In the genomic region with DNA sequence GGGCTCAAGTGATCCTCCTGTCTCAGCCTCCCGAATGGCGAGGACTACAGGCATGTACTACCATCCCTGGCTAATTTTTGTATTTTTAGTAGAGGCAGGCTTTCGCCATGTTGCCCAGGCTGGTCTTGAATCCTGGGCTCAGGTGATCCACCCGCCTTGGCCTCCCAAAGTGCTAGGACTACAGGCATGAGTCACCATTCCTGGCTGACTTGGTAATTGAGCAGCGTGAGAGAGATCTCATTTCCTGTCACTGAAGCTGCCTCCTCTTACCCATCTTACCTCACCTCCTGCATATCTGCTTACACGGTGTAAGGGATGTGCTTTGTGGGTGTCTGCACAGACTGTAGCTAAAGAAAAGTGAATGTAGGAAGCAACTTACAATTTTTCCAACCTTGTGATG, we compare ENCODE assay signal across 10 cellular contexts. TPM values are rescaled to one million over a fixed set of nuclear protein-coding genes. Genes with fewer than 3 reads are reported as not detected.
DNase-seq lines count a peak whose midpoint lies in the region; ATAC-seq, FAIRE-seq and TF ChIP-seq lines count a peak whose summit lies in the region.
"Had no signal": no experiment of that assay in that cellular context is flagged by ENCODE, and none has a peak within 500 bp of the region (broad histone marks: within the 10 kb centered on the region; RNA-seq: fewer than 3 reads in every experiment).

No MANE protein-coding gene starts in this region.

- no peaks in the 10 kb centered on the region for H3K9me3 ChIP-seq in GM12878 (replicated peaks; ENCODE audit: control insufficient read depth, insufficient read depth, low read length)

- no peak; the same call in 1 of the 2 replicates for TF ChIP-seq RAD21 in GM12878 (IDR thresholded peaks at IDR 0.05; ENCODE audit: insufficient read depth, low read depth, low read length)

- H3K4me1 Mint-ChIP-seq in Calu3 (ENCODE audit: low read depth, unreplicated experiment): peaks cover 7% of the 10 kb centered on the region

- no peaks in the 10 kb centered on the region for H3K27me3 Mint-ChIP-seq in Calu3 (ENCODE audit: unreplicated experiment)

- no peaks in the 10 kb centered on the region for H3K27me3 ChIP-seq in GM12878 (replicated peaks in 1 of 2; ENCODE audit: control insufficient read depth in 2 of 2, insufficient read depth in 2 of 2, low read length in 1 of 2)

- POLR2A ChIA-PET in GM12878 (lab: Charles Lee): interaction anchor here (1.5 kb wide), 1 partner anchor 32 kb away, joined by 3 read pairs; no protein-coding TSS in a partner anchor

- no peaks in the 10 kb centered on the region for H3K9me3 Mint-ChIP-seq in Calu3 (ENCODE audit: low read depth, unreplicated experiment)
- H3K9me3 Mint-ChIP-seq: stimulated activated naive CD8-positive, alpha-beta T cell treated with anti-CD3 and anti-CD28 coated beads, Interleukin-15, Interleukin-2, amounts not matched to agents 100 ng/mL and 50 ng/mL, for 24 hours had no signal

- intact Hi-C loops in GM12878 (cut with micrococcal nuclease; ENCODE audit: unreplicated experiment) (no loop called here), Calu3 (cut with micrococcal nuclease; ENCODE audit: unreplicated experiment) (no loop called here)

- no peak overlapping the region for H3K4me3 Mint-ChIP-seq in Calu3 (ENCODE audit: low read depth, unreplicated experiment)
- H3K4me3 Mint-ChIP-seq: stimulated activated naive CD8-positive, alpha-beta T cell treated with anti-CD3 and anti-CD28 coated beads, Interleukin-15, Interleukin-2, amounts not matched to agents 100 ng/mL and 50 ng/mL, for 24 hours had no signal

- H3K4me3 ChIP-seq in GM12878: no peak overlapping the region

- H3K4me1 ChIP-seq in GM12878 (ENCODE audit: control insufficient read depth, insufficient read depth, low read length): no peaks in the 10 kb centered on the region

- ATAC-seq in GM12878: peak; percentile 18

- peaks cover 6 to 22% of the 10 kb centered on the region in 2 experiments for H3K36me3 ChIP-seq in GM12878 (ENCODE audit: control insufficient read depth in 2 of 2, insufficient read depth in 2 of 2, low read length in 1 of 2)

- H3K27ac ChIP-seq in GM12878 (ENCODE audit: control insufficient read depth, insufficient read depth): no peak overlapping the region

- peaks cover 33% of the 10 kb centered on the region for H3K79me2 ChIP-seq in GM12878 (ENCODE audit: control insufficient read depth, insufficient read depth, low read length)

- RAD21 ChIA-PET in GM12878 (lab: Charles Lee; ENCODE audit: unreplicated experiment): interaction anchor here (1.0 to 3.0 kb wide), 5 partner anchors 9 to 55 kb away, joined by 3 to 11 read pairs (median 3); a partner anchor contains a TSS

- BruUV-seq in GM12878 (replicated peaks; lab: Mats Ljungman, UMichigan) (no TSS peak), Calu3 (replicated peaks; lab: Mats Ljungman, UMichigan) (no TSS peak)

- in situ Hi-C loops in GM12878 (cut with MboI): no loop called here

- H3K4me2 ChIP-seq in GM12878 (ENCODE audit: control insufficient read depth, insufficient read depth): no peak overlapping the region

- TF ChIP-seq POLR2A in GM12892 (IDR thresholded peaks at IDR 0.05; ENCODE audit: low read depth, low read length) (no peak), GM12878 (IDR thresholded peaks at IDR 0.05; ENCODE audit: low read depth, low read length) (no peak)

- CTCF ChIA-PET in GM12878 (lab: Yijun Ruan, JAX): interaction anchor here (0.6 to 4.2 kb wide), 4 partner anchors 25 to 82 kb away, joined by 3 to 22 read pairs (median 3); no protein-coding TSS in a partner anchor
- CTCF ChIA-PET in Calu3 (lab: Charles Lee): no interaction called here

- TF ChIP-seq EP300 in GM12878 (IDR thresholded peaks at IDR 0.05; ENCODE audit: borderline replicate concordance in 1 of 2, control insufficient read depth in 1 of 2, low read depth in 2 of 2, low read length in 2 of 2): no peak

- 50% methylated on average over 6 of the region's 6 CpGs for WGBS in GM12878 (ENCODE audit: insufficient coverage, insufficient replicate concordance, low lambda C conversion rate, missing lambda C conversion rate)

- H3K27ac Mint-ChIP-seq in Calu3 (ENCODE audit: unreplicated experiment): no peak overlapping the region
- H3K27ac Mint-ChIP-seq: stimulated activated naive CD8-positive, alpha-beta T cell treated with anti-CD3 and anti-CD28 coated beads, Interleukin-15, Interleukin-2, amounts not matched to agents 100 ng/mL and 50 ng/mL, for 24 hours had no signal

- SMC1A ChIA-PET in GM12878 (lab: Charles Lee; ENCODE audit: uncharacterized antibody, unreplicated experiment): interaction anchor here (0.9 to 4.5 kb wide), 7 partner anchors 10 to 81 kb away, joined by 3 to 26 read pairs (median 6); a partner anchor contains a TSS

- H3K9ac ChIP-seq in GM12878 (ENCODE audit: control insufficient read depth, insufficient read depth, low read length): no peak overlapping the region

- FAIRE-seq in GM12892 (lab: Jason Lieb, UNC) (peak; percentile 72), GM12878 (lab: Jason Lieb, UNC) (no peak)

- H4K20me1 ChIP-seq in GM12878 (ENCODE audit: control insufficient read depth, insufficient read depth): no peaks in the 10 kb centered on the region

- peaks cover 5% of the 10 kb centered on the region for H3K36me3 Mint-ChIP-seq in Calu3 (ENCODE audit: insufficient read depth, unreplicated experiment)

- DNase-seq in GM12892 (ENCODE audit: insufficient read length): no peak
- DNase-seq in RPMI7951 (ENCODE audit: low read depth): peak; percentile 54
- peak; percentile 50 for DNase-seq in GM12878 (ENCODE audit: low read depth, low spot score)
- peak; percentile 91 for DNase-seq in renal cortical epithelial cell (ENCODE audit: low read depth)
- no peak for DNase-seq in NCI-H2107 (lab: John Stamatoyannopoulos, UW)
- DNase-seq in stimulated activated naive CD4-positive, alpha-beta T cell treated with Interleukin-2 at 50 U/mL for 16 hours (lab: John Stamatoyannopoulos, UW): no peak
- DNase-seq in Calu3: no peak
- no peak for DNase-seq in effector CD8-positive, alpha-beta T cell (lab: John Stamatoyannopoulos, UW)
- DNase-seq: NCI-H1092 treated with DMSO at 0.1 percent for 48 hours had no signal

- no peak overlapping the region for H2AFZ ChIP-seq in GM12878 (ENCODE audit: control insufficient read depth, low read depth, low read length)

- no peak for TF ChIP-seq CTCF in GM12878 (IDR thresholded peaks at IDR 0.05 in 2 of 3, conservative IDR thresholded peaks at IDR 0.05 in 1 of 3; ENCODE audit: control insufficient read depth in 2 of 3, extremely low read depth in 1 of 3, insufficient read depth in 1 of 3, low read depth in 3 of 3, low read length in 3 of 3)
- no peak for TF ChIP-seq CTCF in Calu3 (IDR thresholded peaks at IDR 0.05; ENCODE audit: unreplicated experiment)

RNA-seq across cellular contexts. Expression of a gene that starts 9.7 kb away (rescaled TPM):
- polyA plus RNA-seq in GM12892 (2012; ENCODE audit: missing spikeins): 54.9 TPM
- 23.4 and 24.0 TPM in 2 replicates for total RNA-seq in RPMI7951 (2014; rRNA removed; shearing (Covaris generic))
- total RNA-seq in GM12878 (2013; cell fraction: nucleolus; rRNA removed): 40.3 and 42.2 TPM in 2 replicates
- total RNA-seq in GM12878 (2014; rRNA removed): 39.1 and 55.0 TPM in 2 replicates
- 67.3 and 79.1 TPM in 2 replicates for total RNA-seq in GM12878 (2014; rRNA removed; fragmentation: Illumina TruSeq; extraction: Trizol)
- total RNA-seq in GM12878 (2021): 38.9 and 44.4 TPM in 2 replicates
- polyA plus RNA-seq in GM12878 (2011; ENCODE audit: low read depth): 48.9 TPM
- 30.8 and 39.2 TPM in 2 replicates for polyA plus RNA-seq in GM12878 (2011; rRNA removed)
- 14.8 and 16.3 TPM in 2 replicates for polyA plus RNA-seq in GM12878 (2011; cell fraction: cytosol; rRNA removed)
- 5.0 and 7.4 TPM in 2 replicates for polyA plus RNA-seq in GM12878 (2011; cell fraction: nucleus; rRNA removed)
- 50.2 and 51.6 TPM in 2 replicates for polyA plus RNA-seq in GM12878 (2012)
- polyA plus RNA-seq in GM12878 (2014; fragmentation: Illumina TruSeq; extraction: Trizol): 70.2 and 91.4 TPM in 2 replicates
- 10 to 100 TPM; 27.0 to 50.4 TPM for polyA plus RNA-seq in GM12878 (2014; fragmentation: Nextera tagmentation; extraction: Ambion mirVana)
- polyA plus RNA-seq in GM12878 (2014; rRNA removed): 35.8 and 52.1 TPM in 2 replicates
- 10 to 100 TPM; 51.7 to 53.0 TPM for polyA plus RNA-seq in GM12878 (2016; fragmentation: Nextera tagmentation; extraction: Ambion mirVana)
- polyA minus RNA-seq in GM12878 (2011; rRNA and poly(A)+ RNA removed): 11.8 and 18.6 TPM in 2 replicates
- polyA minus RNA-seq in GM12878 (2011; cell fraction: cytosol; rRNA and poly(A)+ RNA removed): 8.5 and 9.2 TPM in 2 replicates
- 4.0 and 6.0 TPM in 2 replicates for polyA minus RNA-seq in GM12878 (2011; cell fraction: nucleus; rRNA and poly(A)+ RNA removed)
- 12.8 and 61.6 TPM in 2 replicates for total RNA-seq in renal cortical epithelial cell
- total RNA-seq in Calu3 (2022): 45.2 and 153 TPM in 2 replicates

RNA-seq across cellular contexts. Expression of a gene that starts 35.6 kb away (rescaled TPM):
- polyA plus RNA-seq in GM12892 (2012; ENCODE audit: missing spikeins): 9.1 TPM
- total RNA-seq in RPMI7951 (2014; rRNA removed; shearing (Covaris generic)): 5.8 and 6.0 TPM in 2 replicates
- total RNA-seq in GM12878 (2013; cell fraction: nucleolus; rRNA removed): 7.9 and 8.2 TPM in 2 replicates
- 5.2 and 6.8 TPM in 2 replicates for total RNA-seq in GM12878 (2014; rRNA removed)
- total RNA-seq in GM12878 (2014; rRNA removed; fragmentation: Illumina TruSeq; extraction: Trizol): 10.7 and 13.4 TPM in 2 replicates
- 7.1 and 9.0 TPM in 2 replicates for total RNA-seq in GM12878 (2021)
- polyA plus RNA-seq in GM12878 (2011; ENCODE audit: low read depth): 6.5 TPM
- polyA plus RNA-seq in GM12878 (2011; rRNA removed): 9.4 and 15.7 TPM in 2 replicates
- 3.3 and 3.7 TPM in 2 replicates for polyA plus RNA-seq in GM12878 (2011; cell fraction: cytosol; rRNA removed)
- 3.8 and 4.6 TPM in 2 replicates for polyA plus RNA-seq in GM12878 (2011; cell fraction: nucleus; rRNA removed)
- 6.9 and 13.1 TPM in 2 replicates for polyA plus RNA-seq in GM12878 (2012)
- 9.6 and 15.0 TPM in 2 replicates for polyA plus RNA-seq in GM12878 (2014; fragmentation: Illumina TruSeq; extraction: Trizol)
- polyA plus RNA-seq in GM12878 (2014; fragmentation: Nextera tagmentation; extraction: Ambion mirVana): 10 to 100 TPM; 11.8 to 14.8 TPM
- polyA plus RNA-seq in GM12878 (2014; rRNA removed): 5.0 and 8.1 TPM in 2 replicates
- polyA plus RNA-seq in GM12878 (2016; fragmentation: Nextera tagmentation; extraction: Ambion mirVana): 1 to 10 TPM; 9.8 to 9.9 TPM
- 5.8 and 7.8 TPM in 2 replicates for polyA minus RNA-seq in GM12878 (2011; rRNA and poly(A)+ RNA removed)
- 1.9 and 2.1 TPM in 2 replicates for polyA minus RNA-seq in GM12878 (2011; cell fraction: cytosol; rRNA and poly(A)+ RNA removed)
- polyA minus RNA-seq in GM12878 (2011; cell fraction: nucleus; rRNA and poly(A)+ RNA removed): 4.7 and 5.1 TPM in 2 replicates
- total RNA-seq in renal cortical epithelial cell: 7.2 and 20.7 TPM in 2 replicates
- total RNA-seq in Calu3 (2022): 40.8 and 139 TPM in 2 replicates

RNA-seq across cellular contexts. Expression of a gene that starts 40.4 kb away (rescaled TPM):
- not detected for polyA plus RNA-seq in GM12892 (2012; ENCODE audit: missing spikeins)
- not detected in 2 replicates for total RNA-seq in RPMI7951 (2014; rRNA removed; shearing (Covaris generic))
- total RNA-seq in GM12878 (2013; cell fraction: nucleolus; rRNA removed): not detected in 2 replicates
- not detected in 2 replicates for total RNA-seq in GM12878 (2014; rRNA removed)
- not detected in 2 replicates for total RNA-seq in GM12878 (2014; rRNA removed; fragmentation: Illumina TruSeq; extraction: Trizol)
- not detected in 2 replicates for total RNA-seq in GM12878 (2021)
- polyA plus RNA-seq in GM12878 (2011; ENCODE audit: low read depth): not detected
- polyA plus RNA-seq in GM12878 (2011; rRNA removed): not detected in 2 replicates
- polyA plus RNA-seq in GM12878 (2011; cell fraction: cytosol; rRNA removed): not detected in 2 replicates
- polyA plus RNA-seq in GM12878 (2011; cell fraction: nucleus; rRNA removed): not detected in 2 replicates
- polyA plus RNA-seq in GM12878 (2012): not detected in 2 replicates
- 0.17 TPM in 1 of 2 replicates, not detected in the other for polyA plus RNA-seq in GM12878 (2014; fragmentation: Illumina TruSeq; extraction: Trizol)
- polyA plus RNA-seq in GM12878 (2014; fragmentation: Nextera tagmentation; extraction: Ambion mirVana): under 1 TPM in 1 of 2 experiments, not detected in 1; 0.04 TPM
- polyA plus RNA-seq in GM12878 (2014; rRNA removed): not detected in 2 replicates
- polyA plus RNA-seq in GM12878 (2016; fragmentation: Nextera tagmentation; extraction: Ambion mirVana): not detected
- 0.15 TPM in 1 of 2 replicates, not detected in the other for polyA minus RNA-seq in GM12878 (2011; rRNA and poly(A)+ RNA removed)
- not detected in 2 replicates for polyA minus RNA-seq in GM12878 (2011; cell fraction: cytosol; rRNA and poly(A)+ RNA removed)
- polyA minus RNA-seq in GM12878 (2011; cell fraction: nucleus; rRNA and poly(A)+ RNA removed): not detected in 2 replicates
- not detected in 2 replicates for total RNA-seq in renal cortical epithelial cell
- total RNA-seq in Calu3 (2022): not detected in 2 replicates

RNA-seq across cellular contexts. Expression of a gene that starts 54.9 kb away (rescaled TPM):
- 15.0 TPM for polyA plus RNA-seq in GM12892 (2012; ENCODE audit: missing spikeins)
- 29.9 and 36.3 TPM in 2 replicates for total RNA-seq in RPMI7951 (2014; rRNA removed; shearing (Covaris generic))
- 2.5 and 3.2 TPM in 2 replicates for total RNA-seq in GM12878 (2013; cell fraction: nucleolus; rRNA removed)
- total RNA-seq in GM12878 (2014; rRNA removed): 19.7 and 29.8 TPM in 2 replicates
- total RNA-seq in GM12878 (2014; rRNA removed; fragmentation: Illumina TruSeq; extraction: Trizol): 32.0 and 39.2 TPM in 2 replicates
- 18.8 and 22.5 TPM in 2 replicates for total RNA-seq in GM12878 (2021)
- polyA plus RNA-seq in GM12878 (2011; ENCODE audit: low read depth): 18.2 TPM
- 23.4 and 36.6 TPM in 2 replicates for polyA plus RNA-seq in GM12878 (2011; rRNA removed)
- polyA plus RNA-seq in GM12878 (2011; cell fraction: cytosol; rRNA removed): 6.9 and 8.8 TPM in 2 replicates
- polyA plus RNA-seq in GM12878 (2011; cell fraction: nucleus; rRNA removed): 9.0 and 10.0 TPM in 2 replicates
- polyA plus RNA-seq in GM12878 (2012): 16.1 and 18.3 TPM in 2 replicates
- polyA plus RNA-seq in GM12878 (2014; fragmentation: Illumina TruSeq; extraction: Trizol): 31.5 and 44.4 TPM in 2 replicates
- 10 to 100 TPM; 28.9 to 37.2 TPM for polyA plus RNA-seq in GM12878 (2014; fragmentation: Nextera tagmentation; extraction: Ambion mirVana)
- 17.5 and 21.3 TPM in 2 replicates for polyA plus RNA-seq in GM12878 (2014; rRNA removed)
- 10 to 100 TPM; 13.9 to 16.1 TPM for polyA plus RNA-seq in GM12878 (2016; fragmentation: Nextera tagmentation; extraction: Ambion mirVana)
- 6.9 and 8.9 TPM in 2 replicates for polyA minus RNA-seq in GM12878 (2011; rRNA and poly(A)+ RNA removed)
- polyA minus RNA-seq in GM12878 (2011; cell fraction: cytosol; rRNA and poly(A)+ RNA removed): 3.3 and 4.0 TPM in 2 replicates
- polyA minus RNA-seq in GM12878 (2011; cell fraction: nucleus; rRNA and poly(A)+ RNA removed): 2.1 and 3.2 TPM in 2 replicates
- 10.2 and 23.3 TPM in 2 replicates for total RNA-seq in renal cortical epithelial cell
- total RNA-seq in Calu3 (2022): 52.3 and 201 TPM in 2 replicates

Comparison
In these comparisons a context has a peak if more than half of its experiments do, and no peak if none do; other contexts are left out.
1. DNase-seq: peak in RPMI7951 (single experiment), GM12878 (single experiment) and renal cortical epithelial cell (single experiment); none in GM12892 (single experiment), NCI-H2107 (single experiment), stimulated activated naive CD4-positive, alpha-beta T cell treated with Interleukin-2 at 50 U/mL for 16 hours (single experiment), Calu3 (single experiment) and effector CD8-positive, alpha-beta T cell (single experiment).